In genomic region chr20:1509237-1509636, GRCh38 we compare ENCODE assay signal across 8 cellular contexts. TPM values are rescaled to one million over a fixed set of nuclear protein-coding genes. Genes with fewer than 3 reads are reported as not detected.
A peak's percentile ranks its signal among the peaks of the same experiment; 100 is the strongest.
DNase-seq lines count a peak whose midpoint lies in the region; ATAC-seq, FAIRE-seq and TF ChIP-seq lines count a peak whose summit lies in the region.

No MANE protein-coding gene starts in this region.

- H3K27ac ChIP-seq in heart right ventricle (no peak overlapping the region), K562 (ENCODE audit: extremely low read depth, low read depth, low read length) (no peak overlapping the region), coronary artery (no peak overlapping the region), mesenchymal stem cell (ENCODE audit: low read length, poor library complexity, severe bottlenecking) (no peak overlapping the region)

- DNase-seq in heart right ventricle = no peak
- no peak for DNase-seq in Right ventricle myocardium inferior (ENCODE audit: missing footprints)
- peak; percentile 45 to 81 for DNase-seq in NOMO-1 (lab: John Stamatoyannopoulos, UW; ENCODE audit: unreplicated experiment in 2 of 2)
- DNase-seq in K562 (ENCODE audit: extremely low read depth in 1 of 4, low spot score in 3 of 4) = peak in 1 of 4 experiments; percentile 2
- DNase-seq in coronary artery (ENCODE audit: low spot score) = no peak
- DNase-seq in mesenchymal stem cell = no peak

- TF ChIP-seq POLR2A in K562 (conservative IDR thresholded peaks at IDR 0.05) = no peak

- H2BK12ac ChIP-seq in mesenchymal stem cell (ENCODE audit: low read length in 2 of 2) = no peak overlapping the region

- H3K18ac ChIP-seq in mesenchymal stem cell (ENCODE audit: low read depth in 1 of 2, low read length in 2 of 2) = no peak overlapping the region

- FAIRE-seq in K562 (lab: Jason Lieb, UNC) = peak; percentile 42

- H3K9ac ChIP-seq in K562 (ENCODE audit: insufficient read depth in 1 of 2, low read depth in 2 of 2, low read length in 2 of 2) (no peak overlapping the region), mesenchymal stem cell (ENCODE audit: low read length) (no peak overlapping the region)

- H3K14ac ChIP-seq in mesenchymal stem cell (ENCODE audit: low read length in 2 of 2) = no peak overlapping the region

- in situ Hi-C loops in K562 (cut with MboI) = loop anchor here (25.0 kb wide), 1 partner anchor 253 kb away; no protein-coding TSS in a partner anchor

- H3K4me1 Mint-ChIP-seq in nephron = no peaks in the 10 kb centered on the region

- CTCF ChIA-PET in K562 (lab: Yijun Ruan, JAX; ENCODE audit: low intra/inter-chr PET ratio) = interaction anchor here (0.6 to 0.7 kb wide), 2 partner anchors 226 to 268 kb away, joined by 3 to 4 read pairs; no protein-coding TSS in a partner anchor

- no peak for TF ChIP-seq EP300 in K562 (IDR thresholded peaks at IDR 0.05; ENCODE audit: low read length)

- H4K20me1 ChIP-seq in K562 (replicated peaks; ENCODE audit: control insufficient read depth, insufficient read depth, low read length) = no peaks in the 10 kb centered on the region

- no TSS peak for BruUV-seq in K562 (replicated peaks; lab: Mats Ljungman, UMichigan)

- H3K36me3 Mint-ChIP-seq in nephron (ENCODE audit: low read depth) = no peaks in the 10 kb centered on the region

- no peak overlapping the region for H3K4me3 Mint-ChIP-seq in nephron

- H2AFZ ChIP-seq in K562 (ENCODE audit: low read depth, low read length) (no peak overlapping the region), mesenchymal stem cell (ENCODE audit: low read depth, low read length) (no peak overlapping the region)

- H3K79me2 ChIP-seq in K562 (ENCODE audit: control insufficient read depth, insufficient read depth, low read length) = no peaks in the 10 kb centered on the region

- H3K4me2 ChIP-seq in K562 (ENCODE audit: insufficient read depth, low read length) (no peak overlapping the region), mesenchymal stem cell (ENCODE audit: low read length, poor library complexity, severe bottlenecking) (no peak overlapping the region)

- H3K9me3 Mint-ChIP-seq in nephron = peaks cover 1% of the 10 kb centered on the region

- H3K79me1 ChIP-seq in mesenchymal stem cell (replicated peaks; ENCODE audit: low read length, poor library complexity, severe bottlenecking) = no peaks in the 10 kb centered on the region

- H2BK5ac ChIP-seq in mesenchymal stem cell (ENCODE audit: low read depth, low read length, poor library complexity, severe bottlenecking) = no peak overlapping the region

- WGBS in heart right ventricle, 2 donors = 26 to 34% methylated on average over 9 of the region's 9 CpGs
- 0% methylated on average over 9 of the region's 9 CpGs for WGBS in K562 (ENCODE audit: insufficient coverage, low coverage, missing lambda C conversion rate)
- WGBS in mesenchymal stem cell = 53% methylated on average over 8 of the region's 9 CpGs

- peaks cover 35% of the 10 kb centered on the region for H3K27me3 Mint-ChIP-seq in nephron (ENCODE audit: low read depth)

- H3K9me3 ChIP-seq in heart right ventricle = no peaks in the 10 kb centered on the region
- H3K9me3 ChIP-seq in K562 (replicated peaks; ENCODE audit: control insufficient read depth, insufficient read depth, low read depth, low read length) = no peaks in the 10 kb centered on the region
- H3K9me3 ChIP-seq in mesenchymal stem cell (ENCODE audit: control insufficient read depth, low read length) = no peaks in the 10 kb centered on the region

- H3K27me3 ChIP-seq in heart right ventricle (peaks cover 0 to 15% (median 11%) of the 10 kb centered on the region in 7 donors), K562 (ENCODE audit: control insufficient read depth in 2 of 2, insufficient read depth in 2 of 2, low read length in 2 of 2) (0 out of 5 replicates have a peak, but pooled peaks cover 0 to 6% of the 10 kb centered on the region in 2 experiments), mesenchymal stem cell (ENCODE audit: control insufficient read depth in 1 of 2, insufficient read depth in 1 of 2, low read length in 2 of 2) (peaks cover 11 to 35% of the 10 kb centered on the region in 2 experiments)

- TF ChIP-seq RAD21 in K562 (CRISPR knock-in tag; conservative IDR thresholded peaks at IDR 0.05 in 1 of 2, IDR thresholded peaks at IDR 0.05 in 1 of 2) = peak; percentile 37 to 51; a peak in 3 of 4 replicates

- H3K4me3 ChIP-seq in heart right ventricle (no peak overlapping the region), K562 (no peak overlapping the region), coronary artery (no peak overlapping the region), mesenchymal stem cell (ENCODE audit: insufficient read depth in 1 of 2, low read depth in 1 of 2, low read length in 2 of 2) (no peak overlapping the region)

- no peak overlapping the region for H3K27ac Mint-ChIP-seq in nephron

- no peak for ATAC-seq in heart right ventricle
- ATAC-seq in Right ventricle myocardium inferior = no peak
- peak; percentile 59; the same call in 2 of the 3 replicates for ATAC-seq in K562
- no peak for ATAC-seq in HG03045 (IDR thresholded peaks at IDR 0.05; ENCODE audit: unreplicated experiment)

- H2AK5ac ChIP-seq in mesenchymal stem cell (ENCODE audit: low read length, severe bottlenecking) = no peak overlapping the region

- intact Hi-C loops in heart right ventricle (cut with DNase I) = loop anchor here in 1 of 10 donors (10.0 kb wide), 1 partner anchor 226 kb away; no protein-coding TSS in a partner anchor
- intact Hi-C loops in Right ventricle myocardium inferior (cut with DNase I) = no loop called here
- intact Hi-C loops in K562 (cut with micrococcal nuclease) = loop anchor here (10.0 kb wide), 1 partner anchor 194 kb away; no protein-coding TSS in a partner anchor

- H2BK15ac ChIP-seq in mesenchymal stem cell (ENCODE audit: low read depth, poor library complexity, severe bottlenecking) = no peak overlapping the region

- POLR2A ChIA-PET in K562 (lab: Yijun Ruan, JAX) = interaction anchor here (1.6 kb wide), 1 partner anchor 14 kb away, joined by 4 read pairs; no protein-coding TSS in a partner anchor

- no peak overlapping the region for H3K23ac ChIP-seq in mesenchymal stem cell (ENCODE audit: low read length in 2 of 2)

- H3K36me3 ChIP-seq in heart right ventricle = no peaks in the 10 kb centered on the region
- no peaks in the 10 kb centered on the region for H3K36me3 ChIP-seq in K562 (ENCODE audit: control insufficient read depth, insufficient read depth, low read length)
- H3K36me3 ChIP-seq in mesenchymal stem cell (ENCODE audit: control insufficient read depth in 1 of 2, insufficient read depth in 2 of 2, low read depth in 1 of 2, low read length in 2 of 2) = no peaks in the 10 kb centered on the region

- H4K91ac ChIP-seq in mesenchymal stem cell (ENCODE audit: low read length) = no peak overlapping the region

- H3K4me1 ChIP-seq in heart right ventricle (no peaks in the 10 kb centered on the region), K562 (replicated peaks in 1 of 2; ENCODE audit: control insufficient read depth in 2 of 2, insufficient read depth in 2 of 2, low read length in 2 of 2) (no peaks in the 10 kb centered on the region), mesenchymal stem cell (ENCODE audit: control insufficient read depth, insufficient read depth, low read depth, low read length) (no peaks in the 10 kb centered on the region)

- no peak overlapping the region for H2BK120ac ChIP-seq in mesenchymal stem cell (ENCODE audit: low read depth, low read length)

- no peak overlapping the region for H4K8ac ChIP-seq in mesenchymal stem cell (ENCODE audit: low read length)

- peak in 7 of 9 donors; percentile 16 to 46 (median 23) for TF ChIP-seq CTCF in heart right ventricle (IDR thresholded peaks at IDR 0.05)
- TF ChIP-seq CTCF in K562 (IDR thresholded peaks at IDR 0.05 in 2 of 3, conservative IDR thresholded peaks at IDR 0.05 in 1 of 3; ENCODE audit: insufficient read depth in 2 of 3, low read depth in 1 of 3, low read length in 3 of 3) = peak; percentile 39 to 53 (median 43); a peak in 4 of 6 replicates
- TF ChIP-seq CTCF in nephron (IDR thresholded peaks at IDR 0.05; ENCODE audit: unreplicated experiment in 3 of 3) = peak; percentile 37 to 49 (median 48)
- TF ChIP-seq CTCF in coronary artery (IDR thresholded peaks at IDR 0.05) = no peak

- H3K4ac ChIP-seq in mesenchymal stem cell (ENCODE audit: low read depth in 1 of 2, low read length in 2 of 2) = no peak overlapping the region

- no peaks in the 10 kb centered on the region for H3K9me1 ChIP-seq in K562 (ENCODE audit: control insufficient read depth, insufficient read depth, low read length)

RNA-seq across cellular contexts. Expression of gene SIRPB2, which starts 18.0 kb away (rescaled TPM):
- total RNA-seq in heart right ventricle = 1 to 10 TPM in 6 of 10 donors, under 1 TPM in 4; 0.23 to 7.3 (median 1.7) TPM
- polyA plus RNA-seq in heart right ventricle = 1 to 10 TPM in 1 of 2 donors, under 1 TPM in 1; 0.88 to 1.2 TPM
- total RNA-seq in Right ventricle myocardium inferior = 4.0 TPM
- not detected in 2 replicates for total RNA-seq in K562 (2011; cell fraction: chromatin; rRNA removed; ENCODE audit: low replicate concordance)
- total RNA-seq in K562 (2011; cell fraction: nucleolus; rRNA removed) = not detected in 2 replicates
- not detected in 2 replicates for total RNA-seq in K562 (2011; cell fraction: nucleoplasm; rRNA removed)
- not detected in 2 replicates for total RNA-seq in K562 (2014; rRNA removed)
- not detected in 2 replicates for total RNA-seq in K562 (2014; rRNA removed; fragmentation: Illumina TruSeq; extraction: Trizol)
- total RNA-seq in K562 (2015; rRNA removed; fragmentation: Illumina TruSeq; extraction: Trizol) = 0.07 TPM in 1 of 2 replicates, not detected in the other
- not detected in 2 replicates for total RNA-seq in K562 (2021)
- polyA plus RNA-seq in K562 (2011; rRNA removed) = not detected in 2 replicates
- 0.01 TPM in 1 of 2 replicates, not detected in the other for polyA plus RNA-seq in K562 (2011; cell fraction: cytosol; rRNA removed)
- not detected in 2 replicates for polyA plus RNA-seq in K562 (2011; cell fraction: nucleus; rRNA removed)
- 0.05 and 0.17 TPM in 2 replicates for polyA plus RNA-seq in K562 (2012)
- polyA plus RNA-seq in K562 (2014; fragmentation: Illumina TruSeq; extraction: Trizol) = not detected in 2 replicates
- polyA plus RNA-seq in K562 (2014; fragmentation: Nextera tagmentation; extraction: Ambion mirVana) = under 1 TPM in 1 of 2 experiments, not detected in 1; 0.07 TPM
- polyA plus RNA-seq in K562 (2014; rRNA removed) = not detected in 2 replicates
- polyA minus RNA-seq in K562 (2011; rRNA and poly(A)+ RNA removed) = not detected in 2 replicates
- polyA minus RNA-seq in K562 (2011; cell fraction: cytosol; rRNA and poly(A)+ RNA removed) = not detected in 2 replicates
- polyA minus RNA-seq in K562 (2011; cell fraction: nucleus; rRNA and poly(A)+ RNA removed) = not detected in 2 replicates
- not detected for polyA plus RNA-seq in mesenchymal stem cell (2013, experiment 1 of 2)
- polyA plus RNA-seq in mesenchymal stem cell (2013, experiment 2 of 2) = not detected

RNA-seq across cellular contexts. Expression of gene NSFL1C, which starts 42.6 kb away (rescaled TPM):
- total RNA-seq in heart right ventricle (10 to 100 TPM; 54.6 to 75.6 (median 63.8) TPM), Right ventricle myocardium inferior (51.6 TPM), K562 (2014; rRNA removed) (69.8 and 82.5 TPM in 2 replicates), K562 (2014; rRNA removed; fragmentation: Illumina TruSeq; extraction: Trizol) (27.2 and 29.9 TPM in 2 replicates), K562 (2015; rRNA removed; fragmentation: Illumina TruSeq; extraction: Trizol) (35.4 and 36.3 TPM in 2 replicates), K562 (2021) (97.3 and 99.1 TPM in 2 replicates)
- polyA plus RNA-seq in heart right ventricle (10 to 100 TPM; 39.4 to 46.9 TPM), K562 (2011; rRNA removed) (20.8 and 26.5 TPM in 2 replicates), K562 (2014; fragmentation: Illumina TruSeq; extraction: Trizol) (104 and 119 TPM in 2 replicates), K562 (2014; fragmentation: Nextera tagmentation; extraction: Ambion mirVana) (10 to 100 TPM; 39.3 to 47.0 TPM), K562 (2014; rRNA removed) (53.8 and 71.3 TPM in 2 replicates)
- total RNA-seq in K562 (2011; cell fraction: chromatin; rRNA removed; ENCODE audit: low replicate concordance) = 50.9 and 82.3 TPM in 2 replicates
- 32.7 and 35.1 TPM in 2 replicates for total RNA-seq in K562 (2011; cell fraction: nucleolus; rRNA removed)
- total RNA-seq in K562 (2011; cell fraction: nucleoplasm; rRNA removed) = 58.5 and 68.4 TPM in 2 replicates
- polyA plus RNA-seq in K562 (2011; cell fraction: cytosol; rRNA removed) = 15.1 and 25.0 TPM in 2 replicates
- polyA plus RNA-seq in K562 (2011; cell fraction: nucleus; rRNA removed) = 91.8 and 160 TPM in 2 replicates
- polyA plus RNA-seq in K562 (2012) = 78.4 and 79.6 TPM in 2 replicates
- polyA minus RNA-seq in K562 (2011; rRNA and poly(A)+ RNA removed) = 26.7 and 47.1 TPM in 2 replicates
- polyA minus RNA-seq in K562 (2011; cell fraction: cytosol; rRNA and poly(A)+ RNA removed) = 11.0 and 17.7 TPM in 2 replicates
- polyA minus RNA-seq in K562 (2011; cell fraction: nucleus; rRNA and poly(A)+ RNA removed) = 47.0 and 118 TPM in 2 replicates
- polyA plus RNA-seq in mesenchymal stem cell (2013, experiment 1 of 2) = 50.4 TPM
- polyA plus RNA-seq in mesenchymal stem cell (2013, experiment 2 of 2) = 52.6 TPM

RNA-seq across cellular contexts. Expression of gene SIRPD, which starts 48.3 kb away (rescaled TPM):
- total RNA-seq in heart right ventricle = under 1 TPM in 1 of 10 donors, not detected in 9; 0.23 TPM
- under 1 TPM in 1 of 2 donors, not detected in 1; 0.17 TPM for polyA plus RNA-seq in heart right ventricle
- not detected for total RNA-seq in Right ventricle myocardium inferior
- not detected in 2 replicates for total RNA-seq in K562 (2011; cell fraction: chromatin; rRNA removed; ENCODE audit: low replicate concordance)
- total RNA-seq in K562 (2011; cell fraction: nucleolus; rRNA removed) = not detected in 2 replicates
- not detected in 2 replicates for total RNA-seq in K562 (2011; cell fraction: nucleoplasm; rRNA removed)
- total RNA-seq in K562 (2014; rRNA removed) = not detected in 2 replicates
- not detected in 2 replicates for total RNA-seq in K562 (2014; rRNA removed; fragmentation: Illumina TruSeq; extraction: Trizol)
- total RNA-seq in K562 (2015; rRNA removed; fragmentation: Illumina TruSeq; extraction: Trizol) = not detected in 2 replicates
- not detected in 2 replicates for total RNA-seq in K562 (2021)
- polyA plus RNA-seq in K562 (2011; rRNA removed) = not detected in 2 replicates
- not detected in 2 replicates for polyA plus RNA-seq in K562 (2011; cell fraction: cytosol; rRNA removed)
- polyA plus RNA-seq in K562 (2011; cell fraction: nucleus; rRNA removed) = not detected in 2 replicates
- polyA plus RNA-seq in K562 (2012) = not detected in 2 replicates
- not detected in 2 replicates for polyA plus RNA-seq in K562 (2014; fragmentation: Illumina TruSeq; extraction: Trizol)
- not detected for polyA plus RNA-seq in K562 (2014; fragmentation: Nextera tagmentation; extraction: Ambion mirVana)
- polyA plus RNA-seq in K562 (2014; rRNA removed) = not detected in 2 replicates
- not detected in 2 replicates for polyA minus RNA-seq in K562 (2011; rRNA and poly(A)+ RNA removed)
- polyA minus RNA-seq in K562 (2011; cell fraction: cytosol; rRNA and poly(A)+ RNA removed) = not detected in 2 replicates
- not detected in 2 replicates for polyA minus RNA-seq in K562 (2011; cell fraction: nucleus; rRNA and poly(A)+ RNA removed)
- polyA plus RNA-seq in mesenchymal stem cell (2013, experiment 1 of 2) = not detected
- polyA plus RNA-seq in mesenchymal stem cell (2013, experiment 2 of 2) = not detected

Comparison
In these comparisons a context has a peak if more than half of its experiments do, and no peak if none do; other contexts are left out.
1. DNase-seq: peak in NOMO-1 (2 of 2); none in heart right ventricle (0 of 2), Right ventricle myocardium inferior (single experiment), coronary artery (single experiment) and mesenchymal stem cell (single experiment).